Comparison of ENCODE assay signal across 17 cellular contexts in genomic region chr13:57813641-57814040, GRCh38.
"Had no signal": no experiment of that assay in that cellular context is flagged by ENCODE, and none has a peak within 500 bp of the region (broad histone marks: within the 10 kb centered on the region; RNA-seq: fewer than 3 reads in every experiment).

No MANE protein-coding gene starts in this region.

- H3K27ac ChIP-seq: dorsolateral prefrontal cortex, esophagus squamous epithelium, gastrocnemius medialis, heart right ventricle, left lung, thyroid gland, WERI-Rb-1 had no signal

- H3K27me3 Mint-ChIP-seq: activated CD8-positive, alpha-beta T cell treated with anti-CD3 and anti-CD28 coated beads for 36 hours had no signal

- ATAC-seq: activated CD8-positive, alpha-beta T cell treated with anti-CD3 and anti-CD28 coated beads for 36 hours; gastrocnemius medialis; heart right ventricle; left lung; right cardiac atrium had no signal

- H3K4me3 ChIP-seq: dorsolateral prefrontal cortex, esophagus squamous epithelium, gastrocnemius medialis, heart right ventricle, left lung, smooth muscle cell, thyroid gland had no signal

- H3K4me1 ChIP-seq: esophagus squamous epithelium, gastrocnemius medialis, heart right ventricle, left lung, thyroid gland had no signal

- H3K27ac Mint-ChIP-seq: activated CD8-positive, alpha-beta T cell treated with anti-CD3 and anti-CD28 coated beads for 36 hours had no signal

- H3K4me3 Mint-ChIP-seq: activated CD8-positive, alpha-beta T cell treated with anti-CD3 and anti-CD28 coated beads for 36 hours had no signal

- H3K36me3 ChIP-seq: esophagus squamous epithelium, gastrocnemius medialis, heart right ventricle, left lung, thyroid gland, WERI-Rb-1 had no signal

- H3K9me3 ChIP-seq: esophagus squamous epithelium, gastrocnemius medialis, left lung, thyroid gland had no signal

- H3K27me3 ChIP-seq: dorsolateral prefrontal cortex, esophagus squamous epithelium, gastrocnemius medialis, heart right ventricle, left lung, thyroid gland had no signal

- DNase-seq: activated CD4-positive, alpha-beta T cell treated with anti-CD3 and anti-CD28 coated beads for 4 hours; activated CD8-positive, alpha-beta memory T cell treated with anti-CD3 and anti-CD28 coated beads, Interleukin-2, amount 50 U/mL, for 4 hours; activated CD8-positive, alpha-beta T cell treated with anti-CD3 and anti-CD28 coated beads for 36 hours; aorta; dorsolateral prefrontal cortex; esophagus squamous epithelium; gastrocnemius medialis; heart right ventricle; islet precursor cell; left lung; mesenchymal stem cell; posterior cingulate gyrus; right cardiac atrium; T-helper 9 cell; thyroid gland; WERI-Rb-1 had no signal
